Comparison of ENCODE assay signal across 8 cellular contexts in genomic region chr4:183797445-183798248, GRCh38.
A peak's percentile ranks its signal among the peaks of the same experiment; 100 is the strongest.
DNase-seq lines count a peak whose midpoint lies in the region; ATAC-seq, FAIRE-seq and TF ChIP-seq lines count a peak whose summit lies in the region.

No MANE protein-coding gene starts in this region.

- peaks cover 0 to 3% (median 0%) of the 10 kb centered on the region in 4 experiments; a peak in 1 of 8 replicates for H3K36me3 ChIP-seq in H1 (ENCODE audit: control insufficient read depth in 2 of 4, insufficient read depth in 4 of 4, low read length in 3 of 4)
- no peaks in the 10 kb centered on the region for H3K36me3 ChIP-seq in mesendoderm (ENCODE audit: control insufficient read depth, insufficient read depth, low read length)

- H3K4me1 ChIP-seq in H1 (replicated peaks in 1 of 4; ENCODE audit: control insufficient read depth in 3 of 4, insufficient read depth in 4 of 4, low read length in 3 of 4), result peaks cover 3 to 9% (median 4%) of the 10 kb centered on the region in 4 experiments; a peak in 5 of 7 replicates
- no peaks in the 10 kb centered on the region for H3K4me1 ChIP-seq in mesendoderm (ENCODE audit: control insufficient read depth, low read depth, low read length)

- H3K18ac ChIP-seq in H1 (ENCODE audit: extremely low read depth, low read length), result peak overlapping the region; percentile 71; the same call in 1 of the 2 replicates
- H3K18ac ChIP-seq in mesendoderm (ENCODE audit: low read length), result no peak overlapping the region

- ATAC-seq in HG03097 (IDR thresholded peaks at IDR 0.05; ENCODE audit: low FRiP score, unreplicated experiment) (no peak), GM21526 (IDR thresholded peaks at IDR 0.05; ENCODE audit: low FRiP score, unreplicated experiment) (no peak)

- peaks cover 0 to 1% of the 10 kb centered on the region in 2 experiments for H4K20me1 ChIP-seq in H1 (replicated peaks in 1 of 2; ENCODE audit: control insufficient read depth in 1 of 2, insufficient read depth in 2 of 2, low read length in 2 of 2)

- no peak overlapping the region for H3K9ac ChIP-seq in H1 (replicated peaks in 1 of 4; ENCODE audit: extremely low read depth in 1 of 4, low read depth in 3 of 4, low read length in 3 of 4)
- peak overlapping the region; percentile 59 for H3K9ac ChIP-seq in mesendoderm (ENCODE audit: low read length)

- H3K27ac ChIP-seq in H1 (ENCODE audit: low read depth, low read length) (no peak overlapping the region), mesendoderm (ENCODE audit: low read depth, low read length) (no peak overlapping the region)

- peaks cover 11% of the 10 kb centered on the region; the same call in 1 of the 2 replicates for H3K23me2 ChIP-seq in H1 (ENCODE audit: low read depth, low read length)

- CTCF ChIA-PET in H1 (lab: Charles Lee; ENCODE audit: partially characterized antibody), result no interaction called here

- H4K8ac ChIP-seq in H1 (ENCODE audit: extremely low read depth, insufficient read depth, low read length), result no peak overlapping the region; the same call in 1 of the 2 replicates
- no peak overlapping the region for H4K8ac ChIP-seq in mesendoderm (ENCODE audit: low read depth, low read length)

- TF ChIP-seq POLR2A in H1 (IDR thresholded peaks at IDR 0.05; ENCODE audit: control extremely low read depth in 1 of 2, low read depth in 2 of 2, low read length in 2 of 2), result no peak

- no peak overlapping the region; the same call in 1 of the 2 replicates for H2BK12ac ChIP-seq in H1 (ENCODE audit: low read depth, low read length)

- H3K4ac ChIP-seq in H1 (replicated peaks; ENCODE audit: insufficient read length, low read depth, low read length) (no peak overlapping the region), mesendoderm (ENCODE audit: low read depth, low read length) (no peak overlapping the region)

- no peak overlapping the region for H2AK5ac ChIP-seq in H1 (ENCODE audit: low read depth, low read length)
- no peak overlapping the region for H2AK5ac ChIP-seq in mesendoderm (ENCODE audit: low read length)

- WGBS in H1 (ENCODE audit: extremely low coverage in 1 of 2, insufficient coverage in 1 of 2, insufficient read length in 1 of 2, insufficient replicate concordance in 2 of 2, low coverage in 1 of 2, low lambda C conversion rate in 2 of 2, missing lambda C conversion rate in 1 of 2), 2 experiments, result 0% methylated on average over 40 of the region's 98 CpGs; no CpG with 5 or more reads in 1 of the 2 experiments
- no CpG with 5 or more reads among the region's 98 CpGs for WGBS in mesendoderm (ENCODE audit: extremely low coverage, insufficient coverage, low lambda C conversion rate)

- H3K27me3 ChIP-seq in H1 (replicated peaks in 1 of 4; ENCODE audit: control insufficient read depth in 3 of 4, extremely low read depth in 1 of 4, insufficient read depth in 3 of 4, low read length in 3 of 4) (peaks cover 6 to 53% (median 44%) of the 10 kb centered on the region in 4 experiments), mesendoderm (ENCODE audit: insufficient read depth, low read length, poor library complexity) (peaks cover 6% of the 10 kb centered on the region)

- no peak for TF ChIP-seq EP300 in H1 (IDR thresholded peaks at IDR 0.05; ENCODE audit: borderline replicate concordance in 1 of 2, low read depth in 2 of 2, low read length in 2 of 2)

- H3K4me3 ChIP-seq in H1 (ENCODE audit: extremely low read depth in 1 of 4, insufficient read depth in 2 of 4, low read depth in 3 of 4, low read length in 4 of 4) (peak overlapping the region; percentile 47 to 71 (median 56)), mesendoderm (ENCODE audit: low read length) (peak overlapping the region; percentile 48)

- H2BK5ac ChIP-seq in H1 (ENCODE audit: low read depth, low read length), result no peak overlapping the region
- no peak overlapping the region for H2BK5ac ChIP-seq in mesendoderm (ENCODE audit: low read length)

- DNase-seq in DMS 273 (lab: John Stamatoyannopoulos, UW; ENCODE audit: unreplicated experiment) (peak; percentile 56), NCI-H2227 (lab: John Stamatoyannopoulos, UW; ENCODE audit: unreplicated experiment) (peak; percentile 40), H1 (ENCODE audit: low read depth in 1 of 2, low spot score in 2 of 2) (peak in 1 of 2 experiments; percentile 74), mesendoderm (peak; percentile 69), urothelium cell line (ENCODE audit: low spot score) (peak; percentile 59), H4 (ENCODE audit: low spot score) (no peak)

- H3K79me1 ChIP-seq in H1 (ENCODE audit: low read depth, low read length) (no peaks in the 10 kb centered on the region), mesendoderm (ENCODE audit: low read length) (no peaks in the 10 kb centered on the region)

- FAIRE-seq in H1 (lab: Jason Lieb, UNC) (no peak), urothelium cell line (lab: Jason Lieb, UNC) (no peak)

- H2BK15ac ChIP-seq in H1 (ENCODE audit: low read length), result no peak overlapping the region
- H2BK15ac ChIP-seq in mesendoderm (replicated peaks; ENCODE audit: low read depth), result no peak overlapping the region

- POLR2A ChIA-PET in H1 (lab: Charles Lee; ENCODE audit: partially characterized antibody), result no interaction called here

- peak overlapping the region; percentile 28; the same call in 1 of the 2 replicates for H2AFZ ChIP-seq in H1 (ENCODE audit: low read length)

- H4K5ac ChIP-seq in H1 (ENCODE audit: insufficient read length, low read depth, low read length), result no peak overlapping the region
- no peak overlapping the region for H4K5ac ChIP-seq in mesendoderm (ENCODE audit: low read length)

- H2BK20ac ChIP-seq in H1 (ENCODE audit: low read length), result no peak overlapping the region

- H3K4me2 ChIP-seq in H1 (ENCODE audit: insufficient read depth in 1 of 2, low read depth in 2 of 2, low read length in 2 of 2) (peak overlapping the region; percentile 74 to 88), mesendoderm (ENCODE audit: low read length) (peak overlapping the region; percentile 87)

- H3K56ac ChIP-seq in H1 (replicated peaks; ENCODE audit: insufficient read length, low read depth, low read length) (no peak overlapping the region), mesendoderm (ENCODE audit: low read length) (peak overlapping the region; percentile 65)

- no peak overlapping the region for H4K91ac ChIP-seq in H1 (replicated peaks; ENCODE audit: insufficient read length, low read length)

- no peak overlapping the region for H3K14ac ChIP-seq in H1 (ENCODE audit: insufficient read length)

- H3K9me3 ChIP-seq in H1 (ENCODE audit: insufficient read depth in 2 of 2, low read depth in 1 of 2, low read length in 1 of 2), result peaks cover 11 to 13% of the 10 kb centered on the region in 2 experiments; a peak in 3 of 4 replicates

- no peak; a peak in 1 of 4 replicates for TF ChIP-seq RAD21 in H1 (IDR thresholded peaks at IDR 0.05 in 1 of 2, conservative IDR thresholded peaks at IDR 0.05 in 1 of 2; ENCODE audit: low read depth in 2 of 2, low read length in 2 of 2)

- TF ChIP-seq CTCF in H1 (IDR thresholded peaks at IDR 0.05; ENCODE audit: control extremely low read depth in 1 of 3, insufficient read depth in 1 of 3, low read depth in 1 of 3, low read length in 3 of 3), result no peak

- H3K23ac ChIP-seq in H1 (ENCODE audit: insufficient read length) (no peak overlapping the region), mesendoderm (ENCODE audit: low read length) (no peak overlapping the region)

- H3K79me2 ChIP-seq in H1 (ENCODE audit: control insufficient read depth in 1 of 2, insufficient read depth in 2 of 2, low read length in 2 of 2) (no peaks in the 10 kb centered on the region), mesendoderm (ENCODE audit: control insufficient read depth, insufficient read depth, low read length) (no peaks in the 10 kb centered on the region)

- no peak overlapping the region for H2BK120ac ChIP-seq in H1 (replicated peaks; ENCODE audit: low read depth, low read length)
- H2BK120ac ChIP-seq in mesendoderm (ENCODE audit: low read depth, low read length), result no peak overlapping the region

TF ChIP-seq in H1, 55 proteins besides CTCF, POLR2A, EP300 and RAD21 (continues in another document):
- TF ChIP-seq SRF (IDR thresholded peaks at IDR 0.05; ENCODE audit: low read depth, low read length) (no peak), RXRA (IDR thresholded peaks at IDR 0.05; ENCODE audit: insufficient read depth, low read depth, low read length) (no peak), ASH2L (IDR thresholded peaks at IDR 0.05; ENCODE audit: low read length) (no peak), CBX8 (IDR thresholded peaks at IDR 0.05; ENCODE audit: borderline replicate concordance, low read depth, low read length) (no peak), USF2 (IDR thresholded peaks at IDR 0.05; ENCODE audit: low read length) (no peak), BCL11A (IDR thresholded peaks at IDR 0.05; ENCODE audit: low read depth in 2 of 2, low read length in 2 of 2) (no peak), CREB1 (IDR thresholded peaks at IDR 0.05) (0 out of 2 replicates have a peak, but pooled peaks have one; percentile 7), TBP (IDR thresholded peaks at IDR 0.05; ENCODE audit: low read depth, low read length) (no peak), POU5F1 (IDR thresholded peaks at IDR 0.05; ENCODE audit: low read depth, low read length) (no peak), CEBPB (IDR thresholded peaks at IDR 0.05; ENCODE audit: low read depth, low read length) (no peak)
